ENCODE assay signal across 9 cellular contexts in the genomic region with DNA sequence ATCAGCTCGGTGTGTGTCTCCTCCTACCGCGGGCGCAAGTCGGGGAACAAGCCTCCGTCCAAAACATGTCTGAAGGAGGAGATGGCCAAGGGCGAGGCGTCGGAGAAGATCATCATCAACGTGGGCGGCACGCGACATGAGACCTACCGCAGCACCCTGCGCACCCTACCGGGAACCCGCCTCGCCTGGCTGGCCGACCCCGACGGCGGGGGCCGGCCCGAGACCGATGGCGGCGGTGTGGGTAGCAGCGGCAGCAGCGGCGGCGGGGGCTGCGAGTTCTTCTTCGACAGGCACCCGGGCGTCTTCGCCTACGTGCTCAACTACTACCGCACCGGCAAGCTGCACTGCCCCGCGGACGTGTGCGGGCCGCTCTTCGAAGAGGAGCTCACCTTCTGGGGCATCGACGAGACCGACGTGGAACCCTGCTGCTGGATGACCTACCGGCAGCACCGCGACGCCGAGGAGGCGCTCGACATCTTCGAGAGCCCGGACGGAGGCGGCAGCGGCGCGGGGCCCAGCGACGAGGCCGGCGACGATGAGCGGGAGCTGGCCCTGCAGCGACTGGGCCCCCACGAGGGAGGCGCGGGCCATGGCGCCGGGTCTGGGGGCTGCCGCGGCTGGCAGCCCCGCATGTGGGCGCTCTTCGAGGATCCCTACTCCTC. TPM values are rescaled to one million over a fixed set of nuclear protein-coding genes. Genes with fewer than 3 reads are reported as not detected.
A peak's percentile ranks its signal among the peaks of the same experiment; 100 is the strongest.
DNase-seq lines count a peak whose midpoint lies in the region; ATAC-seq and TF ChIP-seq lines count a peak whose summit lies in the region.
"Had no signal": no experiment of that assay in that cellular context is flagged by ENCODE, and none has a peak within 500 bp of the region (broad histone marks: within the 10 kb centered on the region; RNA-seq: fewer than 3 reads in every experiment).

No MANE protein-coding gene starts in this region.

- H3K9me3 ChIP-seq in WERI-Rb-1 (ENCODE audit: severe bottlenecking) (no peaks in the 10 kb centered on the region), esophagus squamous epithelium (no peaks in the 10 kb centered on the region), gastrocnemius medialis (no peaks in the 10 kb centered on the region)

- H3K4me1 ChIP-seq in esophagus squamous epithelium (peaks cover 34 to 72% (median 41%) of the 10 kb centered on the region in 3 donors), gastrocnemius medialis (peaks cover 5 to 7% of the 10 kb centered on the region in 2 donors)

- H3K27ac ChIP-seq in WERI-Rb-1, result no peak overlapping the region
- peak overlapping the region; percentile 33 to 95 (median 88) for H3K27ac ChIP-seq in esophagus squamous epithelium
- peak overlapping the region in 3 of 4 donors; percentile 8 to 84 (median 84) for H3K27ac ChIP-seq in gastrocnemius medialis
- H3K27ac ChIP-seq: SJSA1 had no signal

- no peak for TF ChIP-seq CTCF in WERI-Rb-1 (IDR thresholded peaks at IDR 0.05; ENCODE audit: low read depth, low read length)
- TF ChIP-seq CTCF in esophagus squamous epithelium (IDR thresholded peaks at IDR 0.05), result peak in 1 of 6 experiments; percentile 0
- no peak for TF ChIP-seq CTCF in gastrocnemius medialis (IDR thresholded peaks at IDR 0.05 in 4 of 5, conservative IDR thresholded peaks at IDR 0.05 in 1 of 5)

- H3K36me3 ChIP-seq in H7 (replicated peaks; ENCODE audit: control insufficient read depth, insufficient read depth, low read length) (no peaks in the 10 kb centered on the region), WERI-Rb-1 (peaks cover 9% of the 10 kb centered on the region), esophagus squamous epithelium (peaks cover 0 to 6% (median 0%) of the 10 kb centered on the region in 3 donors), gastrocnemius medialis (no peaks in the 10 kb centered on the region)
- H3K36me3 ChIP-seq: SJSA1 had no signal

- in situ Hi-C loops in gastrocnemius medialis (cut with MboI; ENCODE audit: low sequenced_read_pairs in 4 of 4), result no loop called here

- intact Hi-C loops in esophagus squamous epithelium (cut with DNase I) (no loop called here), gastrocnemius medialis (cut with DNase I; ENCODE audit: low total_unique reads) (no loop called here)

- WGBS in esophagus squamous epithelium, 2 donors, result 2 to 11% methylated on average over 12 to 13 of the region's 80 CpGs

- TF ChIP-seq POLR2A in esophagus squamous epithelium (IDR thresholded peaks at IDR 0.05) (no peak), gastrocnemius medialis (IDR thresholded peaks at IDR 0.05) (no peak)

- DNase-seq in H7 (no peak), WERI-Rb-1 (no peak), esophagus squamous epithelium (lab: John Stamatoyannopoulos, UW) (no peak), gastrocnemius medialis (no peak), HK-2 (ENCODE audit: unreplicated experiment) (no peak)
- no peak for DNase-seq in NK-92 treated with Interleukin-12 subunit alpha and Interleukin-12 subunit beta, amount 100 ng/mL, for 24 hours (lab: John Stamatoyannopoulos, UW)

- ATAC-seq in gastrocnemius medialis, result peak in 1 of 2 donors; percentile 2
- no peak for ATAC-seq in GM19351 (IDR thresholded peaks at IDR 0.05; ENCODE audit: unreplicated experiment)
- no peak for ATAC-seq in HG02759 (IDR thresholded peaks at IDR 0.05; ENCODE audit: unreplicated experiment)

- H3K27me3 ChIP-seq in H7 (ENCODE audit: control insufficient read depth, insufficient read depth, low read length) (peaks cover 34% of the 10 kb centered on the region), WERI-Rb-1 (ENCODE audit: insufficient read depth, low read depth, severe bottlenecking) (no peaks in the 10 kb centered on the region), esophagus squamous epithelium (peaks cover 0 to 16% (median 0%) of the 10 kb centered on the region in 4 donors), gastrocnemius medialis (peaks cover 7 to 17% (median 14%) of the 10 kb centered on the region in 3 donors)

- H3K4me3 ChIP-seq in H7 (ENCODE audit: insufficient read depth, low read depth, low read length) (peak overlapping the region; percentile 70), WERI-Rb-1 (ENCODE audit: low read depth, low read length) (peak overlapping the region; percentile 76), esophagus squamous epithelium (peak overlapping the region; percentile 59 to 93 (median 81)), gastrocnemius medialis (peak overlapping the region; percentile 57 to 88 (median 68))

RNA-seq across cellular contexts. Expression of a gene that starts 1.5 kb away (rescaled TPM):
- 3.3 and 8.6 TPM in 2 replicates for total RNA-seq in H7 (2014; rRNA removed; shearing (Covaris generic))
- total RNA-seq in esophagus squamous epithelium, result 10 to 100 TPM in 1 of 4 donors, 1 to 10 TPM in 3; 4.2 to 10.9 (median 6.5) TPM
- total RNA-seq in gastrocnemius medialis, result 1 to 10 TPM; 3.1 to 9.1 (median 4.1) TPM
